In the genomic region with DNA sequence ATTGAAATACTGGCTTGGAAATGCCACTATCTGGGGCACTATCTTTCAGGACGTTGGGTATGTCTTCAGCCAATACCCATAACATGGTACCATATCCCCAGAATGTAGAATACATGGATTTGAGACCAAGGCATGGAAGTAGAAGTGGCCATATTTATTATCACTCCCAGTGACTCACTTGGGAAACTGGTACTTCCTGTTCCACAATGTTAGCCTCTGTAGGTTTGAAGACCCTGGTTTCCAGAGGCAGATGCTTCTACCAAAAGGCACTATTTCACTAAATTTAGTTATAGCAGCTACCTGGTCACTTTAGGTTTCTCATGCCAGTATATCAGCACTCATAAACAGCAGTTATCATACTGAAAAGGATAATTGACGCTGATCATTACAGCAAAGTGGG, we compare ENCODE assay signal across 26 cellular contexts.
"Had no signal": no experiment of that assay in that cellular context is flagged by ENCODE, and none has a peak within 500 bp of the region (broad histone marks: within the 10 kb centered on the region; RNA-seq: fewer than 3 reads in every experiment).

No MANE protein-coding gene starts in this region.

- H3K36me3 Mint-ChIP-seq: naive thymus-derived CD4-positive, alpha-beta T cell; neural progenitor cell; stimulated activated naive B cell treated with anti-CD40 and anti-IgM and Interleukin-4, amounts not matched to agents 10 μg/mL and 1 μg/mL and 100 μg/mL, for 72 hours had no signal

- DNase-seq: dermis blood vessel endothelial cell; effector memory CD4-positive, alpha-beta T cell; foreskin fibroblast; heart left ventricle; left cardiac atrium; left lung; mesendoderm; midbrain; naive thymus-derived CD4-positive, alpha-beta T cell; right lobe of liver; small intestine; stimulated activated CD4-positive, alpha-beta T cell treated with anti-CD3 and anti-CD28 coated beads, Interleukin-15, amount 100 ng/mL, for 24 hours; stimulated activated CD4-positive, alpha-beta T cell treated with anti-CD3 and anti-CD28 coated beads, Interleukin-2, amount 100 ng/mL, for 48 hours; stimulated activated naive B cell treated with anti-CD40 and anti-IgM and Interleukin-4, amounts not matched to agents 10 μg/mL and 1 μg/mL and 100 μg/mL, for 72 hours; transverse colon; upper lobe of right lung; uterus had no signal

- H3K4me1 ChIP-seq: heart left ventricle, left lung, neural progenitor cell, parathyroid adenoma, suprapubic skin, transverse colon, upper lobe of right lung, uterus had no signal

- H3K4me1 Mint-ChIP-seq: nephron; neural progenitor cell; stimulated activated naive B cell treated with anti-CD40 and anti-IgM and Interleukin-4, amounts not matched to agents 10 μg/mL and 1 μg/mL and 100 μg/mL, for 72 hours had no signal

- H3K4me3 ChIP-seq: coronary artery, gastroesophageal sphincter, heart left ventricle, hepatocyte, left lung, neural progenitor cell, right lobe of liver, suprapubic skin, transverse colon, upper lobe of right lung, uterus had no signal

- FAIRE-seq: small intestine had no signal

- ATAC-seq: gastroesophageal sphincter; heart left ventricle; left cardiac atrium; left lung; naive thymus-derived CD4-positive, alpha-beta T cell; right lobe of liver; stimulated activated naive B cell treated with anti-CD40 and anti-IgM and Interleukin-4, amounts not matched to agents 10 μg/mL and 1 μg/mL and 100 μg/mL, for 72 hours; upper lobe of right lung had no signal

- H3K9me3 Mint-ChIP-seq: naive thymus-derived CD4-positive, alpha-beta T cell; neural progenitor cell; stimulated activated naive B cell treated with anti-CD40 and anti-IgM and Interleukin-4, amounts not matched to agents 10 μg/mL and 1 μg/mL and 100 μg/mL, for 72 hours; stimulated activated naive CD8-positive, alpha-beta T cell treated with anti-CD3 and anti-CD28 coated beads, Interleukin-15, Interleukin-2, amounts not matched to agents 100 ng/mL and 50 ng/mL, for 24 hours had no signal

- H3K36me3 ChIP-seq: gastroesophageal sphincter, heart left ventricle, left lung, neural progenitor cell, right lobe of liver, suprapubic skin, transverse colon, upper lobe of right lung, uterus had no signal

- H3K27me3 ChIP-seq: gastroesophageal sphincter, heart left ventricle, hepatocyte, left lung, neural progenitor cell, right lobe of liver, suprapubic skin, transverse colon, upper lobe of right lung, uterus had no signal

- H3K27ac Mint-ChIP-seq: naive thymus-derived CD4-positive, alpha-beta T cell; nephron; neural progenitor cell; progenitor cell of endocrine pancreas; stimulated activated naive B cell treated with anti-CD40 and anti-IgM and Interleukin-4, amounts not matched to agents 10 μg/mL and 1 μg/mL and 100 μg/mL, for 72 hours; stimulated activated naive CD8-positive, alpha-beta T cell treated with anti-CD3 and anti-CD28 coated beads, Interleukin-15, Interleukin-2, amounts not matched to agents 100 ng/mL and 50 ng/mL, for 24 hours had no signal

- H3K4me3 Mint-ChIP-seq: naive thymus-derived CD4-positive, alpha-beta T cell; nephron; neural progenitor cell; stimulated activated naive B cell treated with anti-CD40 and anti-IgM and Interleukin-4, amounts not matched to agents 10 μg/mL and 1 μg/mL and 100 μg/mL, for 72 hours; stimulated activated naive CD8-positive, alpha-beta T cell treated with anti-CD3 and anti-CD28 coated beads, Interleukin-15, Interleukin-2, amounts not matched to agents 100 ng/mL and 50 ng/mL, for 24 hours had no signal

- H3K27me3 Mint-ChIP-seq: progenitor cell of endocrine pancreas had no signal

- H3K27ac ChIP-seq: coronary artery, gastroesophageal sphincter, heart left ventricle, hepatocyte, left lung, neural progenitor cell, parathyroid adenoma, right lobe of liver, suprapubic skin, transverse colon, upper lobe of right lung, uterus had no signal
